Comparison of ENCODE assay signal across 19 cellular contexts in the genomic region with DNA sequence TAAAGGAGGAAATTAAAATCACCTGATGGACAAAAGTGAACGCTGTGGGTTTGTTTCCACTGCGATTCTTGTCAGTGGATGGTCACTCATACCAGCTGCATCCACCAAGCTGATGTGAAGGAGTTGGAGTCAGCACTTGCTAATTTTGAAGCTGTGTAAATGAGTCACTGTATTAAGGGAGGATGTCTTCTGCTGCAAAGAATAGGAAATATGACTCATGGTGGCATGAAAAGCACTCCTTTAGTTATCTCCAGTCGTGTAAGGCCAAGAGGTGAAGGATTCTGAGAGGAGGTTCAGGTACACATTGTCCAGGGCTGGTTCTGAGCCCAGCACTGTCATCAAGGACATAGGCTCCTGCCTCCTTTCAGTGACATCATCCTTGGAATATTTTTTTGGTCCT.
DNase-seq lines count a peak whose midpoint lies in the region; ATAC-seq, FAIRE-seq and TF ChIP-seq lines count a peak whose summit lies in the region.
"Had no signal": no experiment of that assay in that cellular context is flagged by ENCODE, and none has a peak within 500 bp of the region (broad histone marks: within the 10 kb centered on the region; RNA-seq: fewer than 3 reads in every experiment).

No MANE protein-coding gene starts in this region.

- ATAC-seq in HepG2 (no peak), right lobe of liver (no peak), sciatic nerve (no peak), HG03159 (IDR thresholded peaks at IDR 0.05; ENCODE audit: unreplicated experiment) (no peak)

- no peak overlapping the region for H3K4me2 ChIP-seq in HepG2 (ENCODE audit: low read depth, low read length)
- H3K4me2 ChIP-seq: neural progenitor cell had no signal

- H3K27ac ChIP-seq in HepG2 (ENCODE audit: extremely low read length, insufficient read depth, low read length) (no peak overlapping the region), right lobe of liver (no peak overlapping the region), Peyer's patch (no peak overlapping the region)
- H3K27ac ChIP-seq: neural progenitor cell, right atrium auricular region, transverse colon had no signal

- H2AFZ ChIP-seq in HepG2 (ENCODE audit: low read length) = no peak overlapping the region
- H2AFZ ChIP-seq: neural progenitor cell had no signal

- TF ChIP-seq POLR2A in HepG2 (IDR thresholded peaks at IDR 0.05; ENCODE audit: insufficient read depth in 1 of 2, low read depth in 2 of 2, low read length in 2 of 2) (no peak), right lobe of liver (IDR thresholded peaks at IDR 0.05) (no peak), NB4 (IDR thresholded peaks at IDR 0.05; ENCODE audit: extremely low read depth, insufficient read length) (no peak), Peyer's patch (IDR thresholded peaks at IDR 0.05) (no peak)

- CTCF ChIA-PET in HepG2 (lab: Yijun Ruan, JAX; ENCODE audit: low intra/inter-chr PET ratio, low total read pairs) = no interaction called here

- no peaks in the 10 kb centered on the region for H3K9me3 ChIP-seq in HepG2 (ENCODE audit: low read length)
- H3K9me3 ChIP-seq in right lobe of liver = no peaks in the 10 kb centered on the region
- H3K9me3 ChIP-seq in Peyer's patch = no peaks in the 10 kb centered on the region
- H3K9me3 ChIP-seq: right atrium auricular region, transverse colon had no signal

- no peak for FAIRE-seq in HepG2 (lab: Jason Lieb, UNC)
- FAIRE-seq: GM18507 had no signal

- no peak for TF ChIP-seq RAD21 in HepG2 (CRISPR knock-in tag; IDR thresholded peaks at IDR 0.05)

- in situ Hi-C loops in HepG2 (cut with HindIII; ENCODE audit: extremely low pct_ligation_motif_present, low pct_unique_long_range_greater_than_20kb) = no loop called here

- intact Hi-C loops in HepG2 (cut with micrococcal nuclease; ENCODE audit: unreplicated experiment) = no loop called here
- intact Hi-C loops in right lobe of liver (cut with DNase I) = no loop called here
- intact Hi-C loops in sciatic nerve (cut with DNase I) = no loop called here

- no peaks in the 10 kb centered on the region for H3K79me2 ChIP-seq in HepG2 (ENCODE audit: insufficient read depth, low read length)

- TF ChIP-seq CTCF in HepG2 (CRISPR knock-in tag; IDR thresholded peaks at IDR 0.05) (no peak), right lobe of liver (IDR thresholded peaks at IDR 0.05) (no peak), NB4 (IDR thresholded peaks at IDR 0.05; ENCODE audit: low read depth, low read length) (no peak), Peyer's patch (IDR thresholded peaks at IDR 0.05) (no peak)

- H4K20me1 ChIP-seq in HepG2 (ENCODE audit: insufficient read depth, low read length) = no peaks in the 10 kb centered on the region

- H3K4me1 ChIP-seq in HepG2 (ENCODE audit: insufficient read depth, low read length) (no peaks in the 10 kb centered on the region), right lobe of liver (no peaks in the 10 kb centered on the region), Peyer's patch (no peaks in the 10 kb centered on the region)
- H3K4me1 ChIP-seq: neural progenitor cell, right atrium auricular region, transverse colon had no signal

- H3K36me3 ChIP-seq in HepG2 (replicated peaks in 1 of 2; ENCODE audit: control insufficient read depth in 1 of 2, insufficient read depth in 2 of 2, low read length in 2 of 2) (no peaks in the 10 kb centered on the region), right lobe of liver (no peaks in the 10 kb centered on the region), Peyer's patch (no peaks in the 10 kb centered on the region)
- H3K36me3 ChIP-seq: neural progenitor cell, right atrium auricular region, transverse colon had no signal

- no peak for TF ChIP-seq EP300 in HepG2 (IDR thresholded peaks at IDR 0.05; ENCODE audit: low read depth in 2 of 2, low read length in 2 of 2)
- TF ChIP-seq EP300 in HepG2 (CRISPR knock-in tag; IDR thresholded peaks at IDR 0.05; ENCODE audit: borderline replicate concordance) = no peak

- H3K27me3 ChIP-seq in HepG2 (ENCODE audit: control insufficient read depth in 1 of 2, insufficient read depth in 2 of 2, low read length in 2 of 2) = peaks cover 0 to under 1% of the 10 kb centered on the region in 2 experiments; a peak in 2 of 5 replicates
- H3K27me3 ChIP-seq in right lobe of liver = no peaks in the 10 kb centered on the region
- H3K27me3 ChIP-seq in Peyer's patch = no peaks in the 10 kb centered on the region
- H3K27me3 ChIP-seq: neural progenitor cell, right atrium auricular region, transverse colon had no signal

- DNase-seq in HepG2 (ENCODE audit: low spot score) (no peak), right lobe of liver (no peak), NB4 (ENCODE audit: low read depth) (peak; percentile 24), dermis blood vessel endothelial cell (peak; percentile 34), superior temporal gyrus (ENCODE audit: extremely low spot score) (peak; percentile 27), Peyer's patch (no peak), sciatic nerve (ENCODE audit: low spot score) (no peak)
- DNase-seq: activated naive CD4-positive, alpha-beta T cell treated with anti-CD3 and anti-CD28 coated beads, Interleukin-2, amount 50 U/mL, for 16 hours; caudate nucleus; glutamatergic neuron; mesenchymal stem cell; NCI-H1436; NCI-H2227 treated with DMSO at 0.1 percent for 48 hours; stimulated activated CD8-positive, alpha-beta memory T cell treated with anti-CD3 and anti-CD28 coated beads, Interleukin-4, amount 100 ng/mL, for 48 hours; transverse colon had no signal

- H3K4me3 ChIP-seq in HepG2 (replicated peaks in 1 of 3; ENCODE audit: insufficient read depth in 1 of 3, low read depth in 2 of 3, low read length in 3 of 3) (no peak overlapping the region), right lobe of liver (no peak overlapping the region), NB4 (ENCODE audit: low read depth, low read length) (no peak overlapping the region), Peyer's patch (no peak overlapping the region)
- H3K4me3 ChIP-seq: neural progenitor cell, right atrium auricular region, transverse colon had no signal

- H3K9ac ChIP-seq in HepG2 (ENCODE audit: insufficient read depth, low read depth, low read length) = no peak overlapping the region
- H3K9ac ChIP-seq: neural progenitor cell had no signal

- POLR2A ChIA-PET in HepG2 (lab: Yijun Ruan, JAX) = no interaction called here

- BruUV-seq in HepG2 (replicated peaks; lab: Mats Ljungman, UMichigan) = no TSS peak

- 2% methylated on average over 3 of the region's 3 CpGs for WGBS in HepG2 (ENCODE audit: low lambda C conversion rate)
- whole genome bisulfite sequencing in right lobe of liver (ENCODE audit: insufficient coverage, low coverage, low lambda C conversion rate, missing lambda C conversion rate) = 70% methylated on average over 2 of the region's 3 CpGs

TF ChIP-seq in HepG2, 621 proteins besides CTCF, POLR2A, EP300 and RAD21 (continues in another document):
- TF ChIP-seq ZNF253 (CRISPR knock-in tag; IDR thresholded peaks at IDR 0.05; ENCODE audit: borderline replicate concordance) (no peak), PAWR (CRISPR knock-in tag; IDR thresholded peaks at IDR 0.05; ENCODE audit: borderline replicate concordance) (no peak), ATF7 (IDR thresholded peaks at IDR 0.05) (0 out of 2 replicates have a peak, but pooled peaks have one; percentile 8), ATF7 (CRISPR knock-in tag; IDR thresholded peaks at IDR 0.05) (no peak), GZF1 (CRISPR knock-in tag; IDR thresholded peaks at IDR 0.05) (no peak), THAP11 (CRISPR knock-in tag; IDR thresholded peaks at IDR 0.05) (no peak), ZNF776 (CRISPR knock-in tag; IDR thresholded peaks at IDR 0.05) (no peak), NFE2L2 (IDR thresholded peaks at IDR 0.05; ENCODE audit: low read length) (no peak)

Comparison
In these comparisons a context has a peak if more than half of its experiments do, and no peak if none do; other contexts are left out.
1. DNase-seq: peak in NB4 (single experiment), dermis blood vessel endothelial cell (single experiment) and superior temporal gyrus (single experiment); none in HepG2 (single experiment), right lobe of liver (0 of 3), Peyer's patch (0 of 3) and sciatic nerve (single experiment).